8 cellular contexts compared by ENCODE assay signal in genomic region chr7:108002726-108003590, GRCh38. TPM values are rescaled to one million over a fixed set of nuclear protein-coding genes. Genes with fewer than 3 reads are reported as not detected.
A peak's percentile ranks its signal among the peaks of the same experiment; 100 is the strongest.
DNase-seq lines count a peak whose midpoint lies in the region; ATAC-seq and TF ChIP-seq lines count a peak whose summit lies in the region.

Gene LAMB1, minus strand, starts transcription at chr7:108003161. Its CDS starts 276 bp downstream, at chr7:108002885.

- peaks cover 59% of the 10 kb centered on the region for H3K27me3 Mint-ChIP-seq in activated CD8-positive, alpha-beta T cell treated with anti-CD3 and anti-CD28 coated beads, Interleukin-2, amount 10 ng/mL, durations not matched to agents 7 days and 5 days (ENCODE audit: low read depth)
- H3K27me3 Mint-ChIP-seq in naive thymus-derived CD8-positive, alpha-beta T cell = peaks cover 34 to 68% (median 60%) of the 10 kb centered on the region in 5 donors

- peak; percentile 24 for ATAC-seq in activated CD8-positive, alpha-beta T cell treated with anti-CD3 and anti-CD28 coated beads, Interleukin-2, amount 10 ng/mL, durations not matched to agents 7 days and 5 days
- ATAC-seq in naive thymus-derived CD8-positive, alpha-beta T cell = peak; percentile 29 to 49
- no peak for ATAC-seq in HG03175 (IDR thresholded peaks at IDR 0.05; ENCODE audit: unreplicated experiment)
- no peak for ATAC-seq in GM21717 (IDR thresholded peaks at IDR 0.05; ENCODE audit: unreplicated experiment)

- H3K36me3 Mint-ChIP-seq in activated CD8-positive, alpha-beta T cell treated with anti-CD3 and anti-CD28 coated beads, Interleukin-2, amount 10 ng/mL, durations not matched to agents 7 days and 5 days (ENCODE audit: low read depth) = no peaks in the 10 kb centered on the region
- peaks cover 0 to 7% (median 4%) of the 10 kb centered on the region in 3 donors for H3K36me3 Mint-ChIP-seq in naive thymus-derived CD8-positive, alpha-beta T cell

- H3K4me3 Mint-ChIP-seq in activated CD8-positive, alpha-beta T cell treated with anti-CD3 and anti-CD28 coated beads, Interleukin-2, amount 10 ng/mL, durations not matched to agents 7 days and 5 days = peak within 1 kb of the TSS; percentile 64
- peak within 1 kb of the TSS; percentile 75 to 90 (median 82) for H3K4me3 Mint-ChIP-seq in naive thymus-derived CD8-positive, alpha-beta T cell

- no peaks in the 10 kb centered on the region for H3K9me3 Mint-ChIP-seq in activated CD8-positive, alpha-beta T cell treated with anti-CD3 and anti-CD28 coated beads, Interleukin-2, amount 10 ng/mL, durations not matched to agents 7 days and 5 days (ENCODE audit: insufficient read depth)
- peaks cover 0 to 5% (median 0%) of the 10 kb centered on the region in 9 donors for H3K9me3 Mint-ChIP-seq in naive thymus-derived CD8-positive, alpha-beta T cell

- CTCF ChIA-PET in activated CD8-positive, alpha-beta T cell treated with anti-CD3 and anti-CD28 coated beads, Interleukin-2, amount 10 ng/mL, durations not matched to agents 7 days and 5 days (lab: Charles Lee) = interaction anchor here (2.0 kb wide), 1 partner anchor 143 kb away, joined by 5 read pairs; no protein-coding TSS in a partner anchor

- H3K4me3 ChIP-seq in fibroblast of pulmonary artery (replicated peaks; ENCODE audit: low read depth, low read length) = peak within 1 kb of the TSS; percentile 94

- TF ChIP-seq CTCF in fibroblast of pulmonary artery (IDR thresholded peaks at IDR 0.05; ENCODE audit: low read length, missing control alignments) = no peak

- POLR2A ChIA-PET in activated CD8-positive, alpha-beta T cell treated with anti-CD3 and anti-CD28 coated beads, Interleukin-2, amount 10 ng/mL, durations not matched to agents 7 days and 5 days (lab: Charles Lee) = no interaction called here
- POLR2A ChIA-PET in naive thymus-derived CD8-positive, alpha-beta T cell (lab: Charles Lee) = no interaction called here

- no peak within 1 kb of the TSS for H3K27ac Mint-ChIP-seq in activated CD8-positive, alpha-beta T cell treated with anti-CD3 and anti-CD28 coated beads, Interleukin-2, amount 10 ng/mL, durations not matched to agents 7 days and 5 days
- peak within 1 kb of the TSS in 2 of 10 donors; percentile 5 to 29 for H3K27ac Mint-ChIP-seq in naive thymus-derived CD8-positive, alpha-beta T cell

- DNase-seq in DMS114 treated with DMSO at 0.1 percent for 48 hours (lab: John Stamatoyannopoulos, UW; ENCODE audit: unreplicated experiment) (peak; percentile 2), LHCN-M2 (ENCODE audit: low read depth) (peak; percentile 86), fibroblast of pulmonary artery (ENCODE audit: low read depth) (peak; percentile 91), GF-D8 (lab: John Stamatoyannopoulos, UW) (no peak)
- no peak for DNase-seq in activated CD8-positive, alpha-beta T cell treated with anti-CD3 and anti-CD28 coated beads, Interleukin-2, amount 10 ng/mL, durations not matched to agents 7 days and 5 days
- peak in 2 of 10 donors; percentile 9 to 18 for DNase-seq in naive thymus-derived CD8-positive, alpha-beta T cell

- peaks cover 16% of the 10 kb centered on the region for H3K4me1 Mint-ChIP-seq in activated CD8-positive, alpha-beta T cell treated with anti-CD3 and anti-CD28 coated beads, Interleukin-2, amount 10 ng/mL, durations not matched to agents 7 days and 5 days (ENCODE audit: low read depth)
- peaks cover 12 to 34% (median 25%) of the 10 kb centered on the region in 4 donors for H3K4me1 Mint-ChIP-seq in naive thymus-derived CD8-positive, alpha-beta T cell

RNA-seq across cellular contexts. Expression of gene LAMB1, which starts in this region (rescaled TPM):
- total RNA-seq in LHCN-M2 (2014; rRNA removed) = 140 and 161 TPM in 2 replicates
- polyA plus RNA-seq in LHCN-M2 (2012) = 101 TPM
- total RNA-seq in activated CD8-positive, alpha-beta T cell treated with anti-CD3 and anti-CD28 coated beads, Interleukin-2, amount 10 ng/mL, durations not matched to agents 7 days and 5 days = not detected
- 1 to 10 TPM in 1 of 2 experiments, under 1 TPM in 1; 0.13 to 1.5 TPM for total RNA-seq in naive thymus-derived CD8-positive, alpha-beta T cell
- under 1 TPM in 2 of 3 donors, not detected in 1; 0.37 to 0.77 TPM for polyA plus RNA-seq in naive thymus-derived CD8-positive, alpha-beta T cell

Comparison
In these comparisons a context has a peak if more than half of its experiments do, and no peak if none do; other contexts are left out.
1. RNA of gene LAMB1 (total RNA-seq): 140 to 161 TPM in LHCN-M2; 0.13 to 1.5 TPM in naive thymus-derived CD8-positive, alpha-beta T cell and not detected in activated CD8-positive, alpha-beta T cell treated with anti-CD3 and anti-CD28 coated beads, Interleukin-2, amount 10 ng/mL, durations not matched to agents 7 days and 5 days; every median in the first group is over 10 times any median in the second.
2. Peak in ATAC-seq in activated CD8-positive, alpha-beta T cell treated with anti-CD3 and anti-CD28 coated beads, Interleukin-2, amount 10 ng/mL, durations not matched to agents 7 days and 5 days; RNA of the gene not detected or under 1 TPM.
3. DNase-seq: peak in DMS114 treated with DMSO at 0.1 percent for 48 hours (single experiment), LHCN-M2 (single experiment) and fibroblast of pulmonary artery (single experiment); none in activated CD8-positive, alpha-beta T cell treated with anti-CD3 and anti-CD28 coated beads, Interleukin-2, amount 10 ng/mL, durations not matched to agents 7 days and 5 days (single experiment) and GF-D8 (single experiment).
4. ATAC-seq: peak in naive thymus-derived CD8-positive, alpha-beta T cell (2 of 2); none in HG03175 (single experiment) and GM21717 (single experiment).